ENCODE assay signal across 21 cellular contexts in genomic region chr17:80964231-80964856, GRCh38.
"Had no signal": no experiment of that assay in that cellular context is flagged by ENCODE, and none has a peak within 500 bp of the region (broad histone marks: within the 10 kb centered on the region; RNA-seq: fewer than 3 reads in every experiment).

No MANE protein-coding gene starts in this region.

- ATAC-seq: left lung, pancreas, sciatic nerve, T-helper 17 cell had no signal

- H3K27me3 Mint-ChIP-seq: activated naive CD8-positive, alpha-beta T cell; T-helper 17 cell had no signal

- H3K36me3 Mint-ChIP-seq: activated naive CD8-positive, alpha-beta T cell had no signal

- H3K27ac ChIP-seq: cardiac muscle cell, epithelial cell of prostate, left lung, neutrophil, pancreas, tibial nerve, vagina, WERI-Rb-1 had no signal

- H3K36me3 ChIP-seq: cardiac muscle cell, pancreas had no signal

- H3K4me3 ChIP-seq: cardiac muscle cell, left lung, pancreas, tibial nerve, vagina had no signal

- DNase-seq: activated CD4-positive, alpha-beta T cell treated with anti-CD3 and anti-CD28 coated beads for 1 hour; activated gamma-delta T cell treated with Interleukin-2 at 50 U/mL for 16 hours; dermis blood vessel endothelial cell; foreskin fibroblast; hippocampal formation; stimulated activated CD4-positive, alpha-beta T cell treated with anti-CD3 and anti-CD28 coated beads, Interleukin-4, amount 100 ng/mL, for 4 hours; stimulated activated naive CD4-positive, alpha-beta T cell treated with Interleukin-2 at 50 U/mL for 16 hours; substantia nigra; T-helper 17 cell; WERI-Rb-1 had no signal

- H3K4me3 Mint-ChIP-seq: activated naive CD8-positive, alpha-beta T cell; mesothelial cell of epicardium; T-helper 17 cell had no signal

- FAIRE-seq: keratinocyte, pancreas had no signal

- H3K27me3 ChIP-seq: cardiac muscle cell, neutrophil, pancreas, tibial nerve, vagina had no signal

- H3K9me3 ChIP-seq: left lung, neutrophil, pancreas, tibial nerve, vagina had no signal

- H3K9me3 Mint-ChIP-seq: mesothelial cell of epicardium had no signal

- H3K27ac Mint-ChIP-seq: activated naive CD8-positive, alpha-beta T cell; mesothelial cell of epicardium; T-helper 17 cell had no signal
